Comparison of ENCODE assay signal across 19 cellular contexts in the genomic region with DNA sequence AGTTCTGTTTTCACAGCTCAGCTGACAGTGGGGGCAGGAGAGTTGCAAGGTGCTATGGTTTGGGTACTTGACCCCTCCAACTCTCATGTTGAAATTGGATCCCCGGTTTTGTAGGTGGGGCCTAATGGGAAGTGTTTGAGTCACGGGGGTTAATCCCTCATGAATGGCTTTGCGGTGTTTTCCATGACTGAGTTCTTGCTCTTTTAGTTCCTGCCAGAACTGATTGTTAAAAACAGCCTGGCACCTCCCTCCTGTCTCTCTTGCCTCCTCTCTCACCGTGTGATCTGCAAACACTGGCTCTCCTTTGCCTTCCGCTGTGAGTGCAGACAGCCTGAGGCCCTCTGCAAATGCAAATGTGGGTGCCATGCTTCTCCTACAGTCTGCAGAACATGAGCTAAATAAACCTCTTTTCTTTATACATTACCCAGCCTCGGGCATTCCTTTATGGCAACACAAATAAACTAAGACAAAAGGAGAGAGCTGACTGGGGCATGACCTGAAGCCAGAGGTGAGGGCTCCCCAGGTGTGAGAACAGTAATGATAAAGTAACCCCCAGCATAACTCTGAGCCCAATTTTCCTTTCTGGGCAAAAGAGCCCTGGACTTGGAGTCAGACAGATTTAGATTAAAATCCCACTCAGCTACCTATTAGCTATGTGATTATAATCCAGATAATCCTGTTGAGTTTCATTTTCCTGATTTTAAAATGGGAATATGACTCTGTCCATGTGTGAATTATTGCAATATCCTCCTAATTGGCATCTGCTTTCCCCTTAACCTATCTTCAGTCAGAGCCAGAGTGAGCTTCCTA.
A peak's percentile ranks its signal among the peaks of the same experiment; 100 is the strongest.
DNase-seq lines count a peak whose midpoint lies in the region; ATAC-seq and TF ChIP-seq lines count a peak whose summit lies in the region.
"Had no signal": no experiment of that assay in that cellular context is flagged by ENCODE, and none has a peak within 500 bp of the region (broad histone marks: within the 10 kb centered on the region; RNA-seq: fewer than 3 reads in every experiment).

No MANE protein-coding gene starts in this region.

- CTCF ChIA-PET in activated CD4-positive, alpha-beta T cell treated with anti-CD3 and anti-CD28 coated beads for 36 hours (lab: Charles Lee), result interaction anchor here (1.3 to 1.8 kb wide), 2 partner anchors 8 to 10 kb away, joined by 5 to 6 read pairs; no protein-coding TSS in a partner anchor

- no peaks in the 10 kb centered on the region for H3K27me3 ChIP-seq in endodermal cell (ENCODE audit: control insufficient read depth, insufficient read depth, low read length, poor library complexity, severe bottlenecking)
- H3K27me3 ChIP-seq: SJCRH30, stomach had no signal

- H3K9me3 Mint-ChIP-seq in endodermal cell, result peaks cover 17% of the 10 kb centered on the region
- H3K9me3 Mint-ChIP-seq in nephron progenitor cell, result peaks cover 26% of the 10 kb centered on the region
- H3K9me3 Mint-ChIP-seq in activated CD4-positive, alpha-beta T cell treated with anti-CD3 and anti-CD28 coated beads for 36 hours (ENCODE audit: low read depth), result peaks cover 7% of the 10 kb centered on the region

- peak; percentile 35 for DNase-seq in H4 (ENCODE audit: low spot score)
- DNase-seq in NCI-H2029 treated with DMSO at 0.1 percent for 48 hours (lab: John Stamatoyannopoulos, UW), result peak; percentile 91
- DNase-seq in endodermal cell, result peak; percentile 67
- DNase-seq in nephron progenitor cell, result no peak
- DNase-seq in NCI-H1436 (lab: John Stamatoyannopoulos, UW), result no peak
- DNase-seq in hippocampal formation (lab: John Stamatoyannopoulos, UW), result no peak
- DNase-seq in activated CD4-positive, alpha-beta T cell treated with anti-CD3 and anti-CD28 coated beads for 36 hours, result no peak
- no peak for DNase-seq in OCI-M2 (lab: John Stamatoyannopoulos, UW; ENCODE audit: unreplicated experiment)
- DNase-seq: activated CD8-positive, alpha-beta memory T cell treated with anti-CD3 and anti-CD28 coated beads, Interleukin-2, amount 50 U/mL, for 48 hours; amniotic stem cell; CD4-positive, alpha-beta T cell; GM23248; NCI-H446 treated with DMSO at 0.1 percent for 48 hours; stimulated activated CD4-positive, alpha-beta T cell treated with anti-CD3 and anti-CD28 coated beads, Interleukin-4, amount 100 ng/mL, for 1 hour; stomach had no signal

- ATAC-seq in activated CD4-positive, alpha-beta T cell treated with anti-CD3 and anti-CD28 coated beads for 36 hours, result no peak

- peaks cover 20% of the 10 kb centered on the region for H3K4me1 Mint-ChIP-seq in endodermal cell
- H3K4me1 Mint-ChIP-seq in nephron progenitor cell, result peaks cover 18% of the 10 kb centered on the region
- H3K4me1 Mint-ChIP-seq in activated CD4-positive, alpha-beta T cell treated with anti-CD3 and anti-CD28 coated beads for 36 hours, result no peaks in the 10 kb centered on the region

- H3K4me1 ChIP-seq in endodermal cell (ENCODE audit: control insufficient read depth, insufficient read depth, low read length), result peaks cover 3% of the 10 kb centered on the region
- H3K4me1 ChIP-seq: SJCRH30, stomach had no signal

- no peak for TF ChIP-seq CTCF in endodermal cell (conservative IDR thresholded peaks at IDR 0.05)
- TF ChIP-seq CTCF in nephron progenitor cell (IDR thresholded peaks at IDR 0.05), result no peak

- intact Hi-C loops in activated CD4-positive, alpha-beta T cell treated with anti-CD3 and anti-CD28 coated beads for 36 hours (cut with DNase I, micrococcal nuclease), result no loop called here

- H3K27me3 Mint-ChIP-seq in endodermal cell (ENCODE audit: insufficient read depth), result no peaks in the 10 kb centered on the region
- H3K27me3 Mint-ChIP-seq in nephron progenitor cell (ENCODE audit: low read depth, poor library complexity), result peaks cover 6% of the 10 kb centered on the region
- H3K27me3 Mint-ChIP-seq in activated CD4-positive, alpha-beta T cell treated with anti-CD3 and anti-CD28 coated beads for 36 hours, result peaks cover 8% of the 10 kb centered on the region

- H3K4me3 ChIP-seq in endodermal cell (ENCODE audit: low read length), result no peak overlapping the region
- H3K4me3 ChIP-seq: GM23248, SJCRH30, stomach had no signal

- no peak overlapping the region for H3K9ac ChIP-seq in endodermal cell (ENCODE audit: extremely low read depth, low read length, poor library complexity, severe bottlenecking)
- H3K9ac ChIP-seq: GM23248 had no signal

- H3K4me3 Mint-ChIP-seq in endodermal cell (no peak overlapping the region), nephron progenitor cell (peak overlapping the region; percentile 55)
- H3K4me3 Mint-ChIP-seq in activated CD4-positive, alpha-beta T cell treated with anti-CD3 and anti-CD28 coated beads for 36 hours, result no peak overlapping the region
- H3K4me3 Mint-ChIP-seq: CD4-positive, alpha-beta T cell; IgD-negative memory B cell; memory B cell had no signal

- H3K27ac Mint-ChIP-seq in endodermal cell, result no peak overlapping the region
- H3K27ac Mint-ChIP-seq in nephron progenitor cell, result peak overlapping the region; percentile 80
- no peak overlapping the region for H3K27ac Mint-ChIP-seq in activated CD4-positive, alpha-beta T cell treated with anti-CD3 and anti-CD28 coated beads for 36 hours
- H3K27ac Mint-ChIP-seq: CD4-positive, alpha-beta T cell; IgD-negative memory B cell; memory B cell had no signal

- POLR2A ChIA-PET in activated CD4-positive, alpha-beta T cell treated with anti-CD3 and anti-CD28 coated beads for 36 hours (lab: Charles Lee), result interaction anchor here (0.6 kb wide), 1 partner anchor 774 kb away, joined by 4 read pairs; no protein-coding TSS in a partner anchor

- no peaks in the 10 kb centered on the region for H3K36me3 ChIP-seq in endodermal cell (ENCODE audit: control insufficient read depth, insufficient read depth, low read length)
- H3K36me3 ChIP-seq: SJCRH30, stomach had no signal

- peak overlapping the region; percentile 5 for H3K27ac ChIP-seq in endodermal cell (ENCODE audit: low read depth, low read length)
- H3K27ac ChIP-seq: GM23248, SJCRH30, stomach, VCaP had no signal

- H3K9me3 ChIP-seq in endodermal cell (ENCODE audit: control insufficient read depth, low read length), result peaks cover 4% of the 10 kb centered on the region
- H3K9me3 ChIP-seq: SJCRH30 had no signal

- no peaks in the 10 kb centered on the region for H3K36me3 Mint-ChIP-seq in endodermal cell (ENCODE audit: low read depth)
- H3K36me3 Mint-ChIP-seq in nephron progenitor cell (ENCODE audit: low read depth), result no peaks in the 10 kb centered on the region
- no peaks in the 10 kb centered on the region for H3K36me3 Mint-ChIP-seq in activated CD4-positive, alpha-beta T cell treated with anti-CD3 and anti-CD28 coated beads for 36 hours (ENCODE audit: low read depth)
- H3K36me3 Mint-ChIP-seq: IgD-negative memory B cell had no signal

- 18 to 44% methylated on average over 5 to 6 of the region's 6 CpGs for WGBS in endodermal cell (ENCODE audit: insufficient coverage in 1 of 2, insufficient read length in 1 of 2), 2 experiments

Comparison
In these comparisons a context has a peak if more than half of its experiments do, and no peak if none do; other contexts are left out.
1. DNase-seq: peak in H4 (single experiment), NCI-H2029 treated with DMSO at 0.1 percent for 48 hours (single experiment) and endodermal cell (single experiment); none in nephron progenitor cell (single experiment), NCI-H1436 (single experiment), hippocampal formation (0 of 2), activated CD4-positive, alpha-beta T cell treated with anti-CD3 and anti-CD28 coated beads for 36 hours (single experiment) and OCI-M2 (single experiment).